Comparison of ENCODE assay signal across 29 cellular contexts in the genomic region with DNA sequence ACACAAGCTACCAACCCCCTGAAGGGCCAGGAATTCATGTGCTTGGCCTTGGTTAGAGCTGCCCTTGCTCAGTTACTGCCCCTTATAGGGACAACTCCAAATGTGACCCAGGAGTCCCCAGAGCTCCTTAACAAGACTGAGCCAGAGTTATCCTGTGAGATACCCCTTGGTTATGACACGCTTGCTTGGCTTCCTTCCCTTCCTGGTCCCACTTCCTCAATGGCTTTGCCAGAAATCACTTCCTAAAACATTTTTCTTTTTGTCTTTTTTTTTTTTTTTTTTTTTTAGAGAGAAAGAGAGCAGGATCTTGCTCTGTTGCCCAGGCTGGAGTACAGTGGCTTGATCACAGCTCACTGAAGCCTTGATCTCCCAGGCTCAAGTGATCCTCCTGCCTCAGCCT. TPM values are rescaled to one million over a fixed set of nuclear protein-coding genes. Genes with fewer than 3 reads are reported as not detected.
"Had no signal": no experiment of that assay in that cellular context is flagged by ENCODE, and none has a peak within 500 bp of the region (broad histone marks: within the 10 kb centered on the region; RNA-seq: fewer than 3 reads in every experiment).

No MANE protein-coding gene starts in this region.

- H3K27me3 Mint-ChIP-seq: activated CD8-positive, alpha-beta T cell treated with anti-CD3 and anti-CD28 coated beads for 36 hours; naive B cell; stimulated activated naive B cell treated with anti-CD40 and anti-IgM and Interleukin-4, amounts not matched to agents 10 μg/mL and 1 μg/mL and 100 μg/mL, for 72 hours had no signal

- H3K4me3 ChIP-seq: lung, smooth muscle cell, transverse colon had no signal

- H3K36me3 Mint-ChIP-seq: activated CD8-positive, alpha-beta memory T cell treated with anti-CD3 and anti-CD28 coated beads, Interleukin-2, amount 10 ng/mL, durations not matched to agents 7 days and 5 days; brain had no signal

- DNase-seq: activated CD4-positive, alpha-beta T cell treated with anti-CD3 and anti-CD28 coated beads, Interleukin-2, amount 10 ng/mL, durations not matched to agents 7 days and 5 days; activated CD8-positive, alpha-beta memory T cell treated with anti-CD3 and anti-CD28 coated beads, Interleukin-2, amount 10 ng/mL, durations not matched to agents 7 days and 5 days; activated CD8-positive, alpha-beta T cell treated with anti-CD3 and anti-CD28 coated beads for 36 hours; dermis blood vessel endothelial cell; effector CD8-positive, alpha-beta T cell; foreskin keratinocyte; kidney; naive B cell; posterior cingulate gyrus; stimulated activated CD4-positive, alpha-beta T cell treated with anti-CD3 and anti-CD28 coated beads, Interleukin-15, amount 100 ng/mL, for 24 hours; stimulated activated naive B cell treated with anti-CD40 and anti-IgM and Interleukin-4, amounts not matched to agents 10 μg/mL and 1 μg/mL and 100 μg/mL, for 72 hours; transverse colon had no signal

- FAIRE-seq: kidney, urothelium cell line had no signal

- H3K4me3 Mint-ChIP-seq: activated CD4-positive, alpha-beta T cell treated with anti-CD3 and anti-CD28 coated beads, Interleukin-2, amount 10 ng/mL, durations not matched to agents 7 days and 5 days; activated CD8-positive, alpha-beta memory T cell treated with anti-CD3 and anti-CD28 coated beads, Interleukin-2, amount 10 ng/mL, durations not matched to agents 7 days and 5 days; activated CD8-positive, alpha-beta T cell treated with anti-CD3 and anti-CD28 coated beads for 36 hours; activated T-helper 1 cell treated with anti-CD3 and anti-CD28 coated beads, Interleukin-12 subunit alpha, Interleukin-12 subunit beta, Interleukin-2, Interleukin-4 antibody, amounts not matched to agents 30 ng/mL and 10 ng/mL and 1 ng/mL, durations not matched to agents 14 hours and 24 hours and 36 hours; brain; naive B cell; stimulated activated naive B cell treated with anti-CD40 and anti-IgM and Interleukin-4, amounts not matched to agents 10 μg/mL and 1 μg/mL and 100 μg/mL, for 72 hours had no signal

- H3K4me2 ChIP-seq: smooth muscle cell had no signal

- H3K4me1 ChIP-seq: foreskin keratinocyte had no signal

- H3K27me3 ChIP-seq: transverse colon had no signal

- H3K27ac Mint-ChIP-seq: activated CD4-positive, alpha-beta T cell treated with anti-CD3 and anti-CD28 coated beads, Interleukin-2, amount 10 ng/mL, durations not matched to agents 7 days and 5 days; activated CD8-positive, alpha-beta memory T cell treated with anti-CD3 and anti-CD28 coated beads, Interleukin-2, amount 10 ng/mL, durations not matched to agents 7 days and 5 days; activated CD8-positive, alpha-beta T cell treated with anti-CD3 and anti-CD28 coated beads for 36 hours; activated naive CD4-positive, alpha-beta T cell treated with anti-CD3 and anti-CD28 coated beads, Interleukin-2, amount 50 U/mL, for 72 hours; activated T-helper 1 cell treated with anti-CD3 and anti-CD28 coated beads, Interleukin-12 subunit alpha, Interleukin-12 subunit beta, Interleukin-2, Interleukin-4 antibody, amounts not matched to agents 30 ng/mL and 10 ng/mL and 1 ng/mL, durations not matched to agents 14 hours and 24 hours and 36 hours; brain; stimulated activated naive B cell treated with anti-CD40 and anti-IgM and Interleukin-4, amounts not matched to agents 10 μg/mL and 1 μg/mL and 100 μg/mL, for 72 hours had no signal

- ATAC-seq: activated CD8-positive, alpha-beta memory T cell treated with anti-CD3 and anti-CD28 coated beads, Interleukin-2, amount 10 ng/mL, durations not matched to agents 7 days and 5 days; activated CD8-positive, alpha-beta T cell treated with anti-CD3 and anti-CD28 coated beads for 36 hours; activated naive CD4-positive, alpha-beta T cell treated with anti-CD3 and anti-CD28 coated beads, Interleukin-2, amount 50 U/mL, for 72 hours; foreskin keratinocyte; sciatic nerve; stimulated activated naive B cell treated with anti-CD40 and anti-IgM and Interleukin-4, amounts not matched to agents 10 μg/mL and 1 μg/mL and 100 μg/mL, for 72 hours had no signal

- H3K9me3 Mint-ChIP-seq: activated CD4-positive, alpha-beta T cell treated with anti-CD3 and anti-CD28 coated beads, Interleukin-2, amount 10 ng/mL, durations not matched to agents 7 days and 5 days; activated CD8-positive, alpha-beta T cell treated with anti-CD3 and anti-CD28 coated beads for 36 hours; naive B cell; stimulated activated naive B cell treated with anti-CD40 and anti-IgM and Interleukin-4, amounts not matched to agents 10 μg/mL and 1 μg/mL and 100 μg/mL, for 72 hours had no signal

- H3K27ac ChIP-seq: foreskin keratinocyte, transverse colon had no signal

- H3K9me3 ChIP-seq: transverse colon had no signal

- H3K36me3 ChIP-seq: transverse colon had no signal

RNA-seq across cellular contexts. Expression of a gene that starts 8.8 kb away (rescaled TPM):
- total RNA-seq: activated CD8-positive, alpha-beta memory T cell treated with anti-CD3 and anti-CD28 coated beads, Interleukin-2, amount 10 ng/mL, durations not matched to agents 7 days and 5 days; activated CD8-positive, alpha-beta T cell treated with anti-CD3 and anti-CD28 coated beads for 36 hours; activated T-helper 1 cell treated with anti-CD3 and anti-CD28 coated beads, Interleukin-12 subunit alpha, Interleukin-12 subunit beta, Interleukin-2, Interleukin-4 antibody, amounts not matched to agents 30 ng/mL and 10 ng/mL and 1 ng/mL, durations not matched to agents 14 hours and 24 hours and 36 hours; dermis blood vessel endothelial cell; foreskin keratinocyte; renal cortical epithelial cell had no signal
- polyA plus RNA-seq: foreskin keratinocyte, neural cell had no signal

RNA-seq across cellular contexts. Expression of a gene that starts 49.5 kb away (rescaled TPM):
- total RNA-seq: activated CD4-positive, alpha-beta T cell treated with anti-CD3 and anti-CD28 coated beads, Interleukin-2, amount 10 ng/mL, durations not matched to agents 7 days and 5 days; activated CD8-positive, alpha-beta memory T cell treated with anti-CD3 and anti-CD28 coated beads, Interleukin-2, amount 10 ng/mL, durations not matched to agents 7 days and 5 days; activated CD8-positive, alpha-beta T cell treated with anti-CD3 and anti-CD28 coated beads for 36 hours; activated naive CD4-positive, alpha-beta T cell treated with anti-CD3 and anti-CD28 coated beads, Interleukin-2, amount 50 U/mL, for 72 hours; activated T-helper 1 cell treated with anti-CD3 and anti-CD28 coated beads, Interleukin-12 subunit alpha, Interleukin-12 subunit beta, Interleukin-2, Interleukin-4 antibody, amounts not matched to agents 30 ng/mL and 10 ng/mL and 1 ng/mL, durations not matched to agents 14 hours and 24 hours and 36 hours; cardiac septum; dermis blood vessel endothelial cell; foreskin keratinocyte; kidney; mucosa of gallbladder; omental fat pad; renal cortical epithelial cell; sciatic nerve; smooth muscle cell; temporal lobe; transverse colon had no signal
- polyA plus RNA-seq: aorta, esophagus, foreskin keratinocyte, neural cell, smooth muscle cell had no signal

RNA-seq across cellular contexts. Expression of a gene that starts 57.8 kb away (rescaled TPM):
- total RNA-seq: activated CD4-positive, alpha-beta T cell treated with anti-CD3 and anti-CD28 coated beads, Interleukin-2, amount 10 ng/mL, durations not matched to agents 7 days and 5 days; activated naive CD4-positive, alpha-beta T cell treated with anti-CD3 and anti-CD28 coated beads, Interleukin-2, amount 50 U/mL, for 72 hours; activated T-helper 1 cell treated with anti-CD3 and anti-CD28 coated beads, Interleukin-12 subunit alpha, Interleukin-12 subunit beta, Interleukin-2, Interleukin-4 antibody, amounts not matched to agents 30 ng/mL and 10 ng/mL and 1 ng/mL, durations not matched to agents 14 hours and 24 hours and 36 hours; aorta; cardiac septum; dermis blood vessel endothelial cell; foreskin keratinocyte; kidney; lung; mesenteric fat pad; mucosa of gallbladder; omental fat pad; renal cortical epithelial cell; sciatic nerve; smooth muscle cell; temporal lobe; transverse colon had no signal
- polyA plus RNA-seq: adipose tissue, aorta, esophagus, foreskin keratinocyte, lung, neural cell, smooth muscle cell had no signal
